Comparison of ENCODE assay signal across 8 cellular contexts in genomic region chr14:54676822-54677708, GRCh38.
A peak's percentile ranks its signal among the peaks of the same experiment; 100 is the strongest.
DNase-seq lines count a peak whose midpoint lies in the region; TF ChIP-seq lines count a peak whose summit lies in the region.

No MANE protein-coding gene starts in this region.

- intact Hi-C loops in testis (cut with DNase I; ENCODE audit: low total_unique reads), result no loop called here

- 45 to 51% methylated on average over 11 of the region's 11 CpGs for WGBS in testis, 2 donors

- TF ChIP-seq CTCF in testis (IDR thresholded peaks at IDR 0.05), result no peak

- TF ChIP-seq POLR2A in testis (IDR thresholded peaks at IDR 0.05), result no peak

- H3K4me1 ChIP-seq in HUES48 (ENCODE audit: control insufficient read depth, insufficient read depth, low read length) (peaks cover 54% of the 10 kb centered on the region), testis (peaks cover 25% of the 10 kb centered on the region)

- H3K27me3 ChIP-seq in HUES48 (ENCODE audit: control insufficient read depth, insufficient read depth, low read length), result no peaks in the 10 kb centered on the region
- no peaks in the 10 kb centered on the region for H3K27me3 ChIP-seq in testis

- peak overlapping the region; percentile 93 for H3K27ac ChIP-seq in HUES48 (ENCODE audit: low read depth, low read length)
- H3K27ac ChIP-seq in testis, result peak overlapping the region; percentile 77 to 88

- no peaks in the 10 kb centered on the region for H3K9me3 ChIP-seq in HUES48 (ENCODE audit: control insufficient read depth, insufficient read depth, low read length)
- H3K9me3 ChIP-seq in testis, result no peaks in the 10 kb centered on the region

- DNase-seq in cerebellum (ENCODE audit: low spot score) (peak; percentile 46), kidney tubule cell (ENCODE audit: low spot score) (peak; percentile 93), testis (no peak), germinal center (ENCODE audit: low spot score) (no peak), GOT3 (lab: John Stamatoyannopoulos, UW) (no peak), COLO668 (lab: John Stamatoyannopoulos, UW; ENCODE audit: unreplicated experiment) (no peak)
- no peak for DNase-seq in effector CD4-positive, alpha-beta T cell

- peak overlapping the region; percentile 65 for H3K9ac ChIP-seq in HUES48 (ENCODE audit: low read depth, low read length)

- H3K4me3 ChIP-seq in HUES48 (ENCODE audit: low read depth, low read length) (peak overlapping the region; percentile 7; the same call in 1 of the 2 replicates), testis (no peak overlapping the region)

- H3K36me3 ChIP-seq in HUES48 (ENCODE audit: control insufficient read depth, insufficient read depth, low read length), result no peaks in the 10 kb centered on the region
- no peaks in the 10 kb centered on the region for H3K36me3 ChIP-seq in testis (ENCODE audit: low read depth, missing control alignments)

Comparison
In these comparisons a context has a peak if more than half of its experiments do, and no peak if none do; other contexts are left out.
1. DNase-seq: peak in cerebellum (single experiment) and kidney tubule cell (single experiment); none in testis (single experiment), germinal center (single experiment), GOT3 (single experiment), effector CD4-positive, alpha-beta T cell (single experiment) and COLO668 (single experiment).